12 cellular contexts compared by ENCODE assay signal in genomic region chr5:149407331-149408251, GRCh38. TPM values are rescaled to one million over a fixed set of nuclear protein-coding genes. Genes with fewer than 3 reads are reported as not detected.
DNase-seq lines count a peak whose midpoint lies in the region; ATAC-seq, FAIRE-seq and TF ChIP-seq lines count a peak whose summit lies in the region.
"Had no signal": no experiment of that assay in that cellular context is flagged by ENCODE, and none has a peak within 500 bp of the region (broad histone marks: within the 10 kb centered on the region; RNA-seq: fewer than 3 reads in every experiment).

No MANE protein-coding gene starts in this region.

- 45 to 55% methylated on average over 9 to 11 of the region's 11 CpGs for WGBS in esophagus squamous epithelium, 2 donors

- peaks cover 0 to 4% (median 0%) of the 10 kb centered on the region in 4 donors for H3K27me3 ChIP-seq in esophagus squamous epithelium
- no peaks in the 10 kb centered on the region for H3K27me3 ChIP-seq in thoracic aorta (replicated peaks; ENCODE audit: insufficient read depth)

- H3K4me3 ChIP-seq in esophagus squamous epithelium (peak overlapping the region; percentile 24 to 66 (median 52)), mucosa of descending colon (peak overlapping the region; percentile 24), thoracic aorta (peak overlapping the region; percentile 83)

- peak overlapping the region; percentile 69 to 94 (median 88) for H3K27ac ChIP-seq in esophagus squamous epithelium
- peak overlapping the region; percentile 96 to 97 for H3K27ac ChIP-seq in thoracic aorta

- ATAC-seq in mucosa of descending colon (no peak), thoracic aorta (ENCODE audit: insufficient number of reproducible peaks, low FRiP score, low read depth) (no peak), HG02884 (IDR thresholded peaks at IDR 0.05; ENCODE audit: unreplicated experiment) (no peak), HG03520 (IDR thresholded peaks at IDR 0.05; ENCODE audit: unreplicated experiment) (no peak)
- ATAC-seq: T-helper 17 cell had no signal

- TF ChIP-seq POLR2A in esophagus squamous epithelium (IDR thresholded peaks at IDR 0.05), result no peak

- intact Hi-C loops in esophagus squamous epithelium (cut with DNase I), result no loop called here
- intact Hi-C loops in mucosa of descending colon (cut with DNase I, micrococcal nuclease), result no loop called here

- peaks cover 0 to 10% (median 7%) of the 10 kb centered on the region in 3 donors for H3K36me3 ChIP-seq in esophagus squamous epithelium
- no peaks in the 10 kb centered on the region for H3K36me3 ChIP-seq in mucosa of descending colon (ENCODE audit: low read depth)
- H3K36me3 ChIP-seq in thoracic aorta, result peaks cover 51% of the 10 kb centered on the region

- DNase-seq in RPMI7951 (ENCODE audit: low read depth) (peak; percentile 66), esophagus squamous epithelium (lab: John Stamatoyannopoulos, UW) (no peak), mucosa of descending colon (no peak), thoracic aorta (ENCODE audit: low spot score) (no peak), HTR-8/SVneo (ENCODE audit: insufficient read length, low spot score) (no peak), germinal center (ENCODE audit: low spot score) (no peak)
- DNase-seq: activated CD8-positive, alpha-beta memory T cell treated with anti-CD3 and anti-CD28 coated beads for 24 hours; foreskin melanocyte; stimulated activated CD4-positive, alpha-beta T cell treated with anti-CD3 and anti-CD28 coated beads, Interleukin-2, amount 100 ng/mL, for 48 hours; T-helper 17 cell had no signal

- H3K9me3 ChIP-seq in esophagus squamous epithelium (no peaks in the 10 kb centered on the region), mucosa of descending colon (no peaks in the 10 kb centered on the region), thoracic aorta (no peaks in the 10 kb centered on the region)

- H3K4me1 ChIP-seq in esophagus squamous epithelium (peaks cover 0 to 39% (median 3%) of the 10 kb centered on the region in 3 donors), mucosa of descending colon (ENCODE audit: low read depth) (no peaks in the 10 kb centered on the region), thoracic aorta (ENCODE audit: control insufficient read depth in 1 of 2, low read depth in 2 of 2) (peaks cover 7 to 37% of the 10 kb centered on the region in 2 donors)

- FAIRE-seq in HTR-8/SVneo (lab: Jason Lieb, UNC), result no peak

- TF ChIP-seq CTCF in esophagus squamous epithelium (IDR thresholded peaks at IDR 0.05), result no peak
- TF ChIP-seq CTCF in mucosa of descending colon (IDR thresholded peaks at IDR 0.05), result no peak
- no peak for TF ChIP-seq CTCF in thoracic aorta (IDR thresholded peaks at IDR 0.05)

RNA-seq across cellular contexts. Expression of gene IL17B, which starts 28.5 kb away (rescaled TPM):
- total RNA-seq in RPMI7951 (2014; rRNA removed; shearing (Covaris generic)), result not detected in 2 replicates
- total RNA-seq in esophagus squamous epithelium (1 to 10 TPM in 3 of 4 donors, not detected in 1; 2.0 to 2.5 (median 2.1) TPM), mucosa of descending colon (under 1 TPM in 1 of 3 donors, not detected in 2; 0.92 TPM), thoracic aorta (1 to 10 TPM; 1.9 to 7.1 TPM)
- total RNA-seq: T-helper 17 cell had no signal

RNA-seq across cellular contexts. Expression of gene PCYOX1L, which starts 49.7 kb away (rescaled TPM):
- 3.4 and 6.2 TPM in 2 replicates for total RNA-seq in RPMI7951 (2014; rRNA removed; shearing (Covaris generic))
- total RNA-seq in esophagus squamous epithelium (1 to 10 TPM; 2.1 to 4.6 (median 3.1) TPM), mucosa of descending colon (1 to 10 TPM; 3.1 to 5.9 (median 4.2) TPM), thoracic aorta (1 to 10 TPM; 7.3 to 7.8 TPM)

Comparison
In these comparisons a context has a peak if more than half of its experiments do, and no peak if none do; other contexts are left out.
1. H3K4me3 ChIP-seq: peak in every context shown above with its lines; median percentile 83 in thoracic aorta; 52 in esophagus squamous epithelium; 24 in mucosa of descending colon.